8 cellular contexts compared by ENCODE assay signal in genomic region chr9:112380771-112381181, GRCh38. TPM values are rescaled to one million over a fixed set of nuclear protein-coding genes. Genes with fewer than 3 reads are reported as not detected.
A peak's percentile ranks its signal among the peaks of the same experiment; 100 is the strongest.
DNase-seq lines count a peak whose midpoint lies in the region; ATAC-seq, FAIRE-seq and TF ChIP-seq lines count a peak whose summit lies in the region.

No MANE protein-coding gene starts in this region.

- TF ChIP-seq CTCF in cardiac fibroblast (IDR thresholded peaks at IDR 0.05; ENCODE audit: low read depth, low read length) = no peak
- no peak for TF ChIP-seq CTCF in lower lobe of right lung (IDR thresholded peaks at IDR 0.05)
- TF ChIP-seq CTCF in upper lobe of left lung (IDR thresholded peaks at IDR 0.05) = no peak

- H3K9me3 ChIP-seq in lower lobe of right lung (no peaks in the 10 kb centered on the region), upper lobe of left lung (no peaks in the 10 kb centered on the region)

- DNase-seq in GM12891 (ENCODE audit: insufficient read length, low spot score) = no peak
- peak; percentile 21 for DNase-seq in NCI-H2227 (lab: John Stamatoyannopoulos, UW; ENCODE audit: unreplicated experiment)
- peak; percentile 43 to 47 for DNase-seq in cardiac fibroblast (ENCODE audit: low read depth in 2 of 2)
- DNase-seq in lower lobe of right lung = no peak
- DNase-seq in upper lobe of left lung = no peak
- DNase-seq in cerebellar nuclear complex (lab: John Stamatoyannopoulos, UW) = no peak

- TF ChIP-seq POLR2A in GM12891 (IDR thresholded peaks at IDR 0.05; ENCODE audit: low read depth, low read length) = peak; percentile 37; the same call in 1 of the 2 replicates
- TF ChIP-seq POLR2A in upper lobe of left lung (IDR thresholded peaks at IDR 0.05) = peak in 1 of 4 donors; percentile 41

- no peak for FAIRE-seq in GM12891 (lab: Jason Lieb, UNC)

- 28 to 30% methylated on average over 6 of the region's 6 CpGs for WGBS in upper lobe of left lung, 2 donors

- H3K36me3 ChIP-seq in lower lobe of right lung (no peaks in the 10 kb centered on the region), upper lobe of left lung (no peaks in the 10 kb centered on the region)

- TF ChIP-seq EP300 in upper lobe of left lung (IDR thresholded peaks at IDR 0.05) = no peak

- intact Hi-C loops in lower lobe of right lung (cut with DNase I) = no loop called here

- H3K4me3 ChIP-seq in cardiac fibroblast (replicated peaks in 1 of 2; ENCODE audit: low read depth in 2 of 2, low read length in 2 of 2) (peak overlapping the region; percentile 75 to 86), lower lobe of right lung (peak overlapping the region; percentile 82), upper lobe of left lung (peak overlapping the region; percentile 67 to 91 (median 84))

- H3K27me3 ChIP-seq in lower lobe of right lung (ENCODE audit: low read depth) (no peaks in the 10 kb centered on the region), upper lobe of left lung (no peaks in the 10 kb centered on the region)

- H3K4me1 ChIP-seq in lower lobe of right lung = peaks cover 57% of the 10 kb centered on the region
- H3K4me1 ChIP-seq in upper lobe of left lung = peaks cover 28 to 51% (median 40%) of the 10 kb centered on the region in 4 donors

- H3K27ac ChIP-seq in lower lobe of right lung = peak overlapping the region; percentile 99
- peak overlapping the region; percentile 94 to 98 (median 96) for H3K27ac ChIP-seq in upper lobe of left lung

- ATAC-seq in lower lobe of right lung (peak in 1 of 2 donors; percentile 38), upper lobe of left lung (ENCODE audit: low FRiP score in 2 of 2) (no peak), HG03175 (IDR thresholded peaks at IDR 0.05; ENCODE audit: unreplicated experiment) (no peak), GM21737 (IDR thresholded peaks at IDR 0.05; ENCODE audit: unreplicated experiment) (no peak)

TF ChIP-seq in GM12891, 5 proteins besides CTCF, POLR2A, EP300 and RAD21:
- TF ChIP-seq TAF1 (IDR thresholded peaks at IDR 0.05; ENCODE audit: low read depth, low read length) (no peak), POU2F2 (IDR thresholded peaks at IDR 0.05; ENCODE audit: low read depth, low read length) (no peak), SPI1 (IDR thresholded peaks at IDR 0.05; ENCODE audit: low read depth, low read length) (no peak), POLR2AphosphoS5 (IDR thresholded peaks at IDR 0.05; ENCODE audit: low read depth, low read length) (no peak), PAX5 (IDR thresholded peaks at IDR 0.05; ENCODE audit: insufficient read depth, low read length, severe bottlenecking) (no peak)
TF ChIP-seq in GM12891: peak in this region for 0.

RNA-seq across cellular contexts. Expression of gene HSDL2, which starts 0.9 kb away (rescaled TPM):
- 24.5 TPM for polyA plus RNA-seq in GM12891 (2012; ENCODE audit: low read depth, missing spikeins)
- total RNA-seq in lower lobe of right lung (55.3 TPM), upper lobe of left lung (10 to 100 TPM; 25.1 to 92.6 (median 46.2) TPM)

RNA-seq across cellular contexts. Expression of gene PTBP3, which starts 47.4 kb away (rescaled TPM):
- polyA plus RNA-seq in GM12891 (2012; ENCODE audit: low read depth, missing spikeins) = 20.1 TPM
- 94.9 TPM for total RNA-seq in lower lobe of right lung
- 10 to 100 TPM; 34.6 to 88.5 (median 74.4) TPM for total RNA-seq in upper lobe of left lung

Comparison
In these comparisons a context has a peak if more than half of its experiments do, and no peak if none do; other contexts are left out.
1. DNase-seq: peak in NCI-H2227 (single experiment) and cardiac fibroblast (2 of 2); none in GM12891 (single experiment), lower lobe of right lung (single experiment), upper lobe of left lung (0 of 2) and cerebellar nuclear complex (0 of 2).
2. Peak in every context shown above with its lines, with median percentiles within 50 percentile points of each other: H3K4me3 ChIP-seq.